Comparison of ENCODE assay signal across 1 cellular context in the genomic region with DNA sequence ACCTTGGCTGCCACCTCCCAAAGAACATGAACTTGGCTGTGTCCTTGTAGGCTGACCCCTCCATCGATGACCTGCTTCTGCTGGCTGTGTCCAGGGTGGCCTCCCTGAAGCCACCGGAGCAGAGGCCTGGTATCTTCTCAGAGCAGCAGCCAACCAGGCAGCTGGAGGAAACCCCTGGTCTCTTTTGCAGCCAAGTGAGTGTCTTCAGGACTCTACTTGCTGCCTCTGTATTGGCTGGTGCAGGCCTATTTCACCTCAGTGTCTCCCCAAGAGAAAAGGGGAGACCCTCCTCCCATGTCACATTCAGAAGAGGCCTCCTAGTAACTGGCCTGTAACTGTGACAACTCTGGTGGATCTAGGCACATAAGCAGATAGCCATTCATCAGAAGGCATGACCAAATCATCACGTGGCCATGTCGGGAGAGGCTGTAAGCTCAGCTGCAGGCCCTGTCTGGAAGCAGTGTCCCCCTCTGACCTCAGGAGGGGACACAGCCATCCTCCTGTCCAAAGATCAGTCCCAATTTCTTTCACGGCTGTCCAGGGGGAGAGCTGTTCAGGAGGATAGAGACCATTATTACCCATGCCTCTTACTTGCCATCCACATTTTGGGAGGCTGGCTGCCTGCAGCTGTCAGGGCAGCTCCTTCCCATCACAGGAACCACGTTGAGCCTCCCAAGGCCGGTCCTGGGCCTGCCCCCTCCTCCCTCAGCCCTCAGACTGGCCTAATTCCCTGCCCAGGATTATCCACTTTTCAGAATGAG.
TF ChIP-seq lines count a peak whose summit lies in the region.

No MANE protein-coding gene starts in this region.

TF ChIP-seq in HepG2, 621 proteins besides CTCF, POLR2A, EP300 and RAD21 (continued from another document and continues in another):
- TF ChIP-seq MXD4 (CRISPR knock-in tag; IDR thresholded peaks at IDR 0.05) (peak; percentile 88; the same call in 1 of the 2 replicates), ZBTB7A (CRISPR knock-in tag; IDR thresholded peaks at IDR 0.05) (no peak; the same call in 1 of the 2 replicates), TRIM24 (CRISPR knock-in tag; IDR thresholded peaks at IDR 0.05) (no peak), ZNF337 (CRISPR knock-in tag; IDR thresholded peaks at IDR 0.05; ENCODE audit: borderline replicate concordance, low read depth) (no peak), HDAC6 (IDR thresholded peaks at IDR 0.05; ENCODE audit: low read depth, low read length) (no peak), ZKSCAN5 (CRISPR knock-in tag; IDR thresholded peaks at IDR 0.05) (no peak), U2AF2 (IDR thresholded peaks at IDR 0.05; ENCODE audit: low read depth, low read length) (no peak), NCOA2 (CRISPR knock-in tag; IDR thresholded peaks at IDR 0.05) (peak; percentile 78), NPAS2 (CRISPR knock-in tag; IDR thresholded peaks at IDR 0.05; ENCODE audit: borderline replicate concordance) (no peak), ARHGAP35 (CRISPR knock-in tag; IDR thresholded peaks at IDR 0.05; ENCODE audit: borderline replicate concordance) (0 out of 2 replicates have a peak, but pooled peaks have one; percentile 34), ZNF451 (CRISPR knock-in tag; IDR thresholded peaks at IDR 0.05) (no peak; the same call in 1 of the 2 replicates), POLR2AphosphoS5 (IDR thresholded peaks at IDR 0.05; ENCODE audit: low read depth, low read length) (peak; percentile 89), NFATC3 (CRISPR knock-in tag; IDR thresholded peaks at IDR 0.05) (no peak), ZNF17 (CRISPR knock-in tag; IDR thresholded peaks at IDR 0.05) (no peak), TOPORS (CRISPR knock-in tag; IDR thresholded peaks at IDR 0.05) (peak; percentile 78; the same call in 1 of the 2 replicates), ZEB1 (IDR thresholded peaks at IDR 0.05; ENCODE audit: insufficient replicate concordance, low read depth) (no peak), MBD4 (IDR thresholded peaks at IDR 0.05; ENCODE audit: borderline replicate concordance, low read length) (0 out of 2 replicates have a peak, but pooled peaks have one; percentile 9), KLF9 (CRISPR knock-in tag; IDR thresholded peaks at IDR 0.05; ENCODE audit: low read depth) (no peak), ZNF775 (CRISPR knock-in tag; IDR thresholded peaks at IDR 0.05; ENCODE audit: borderline replicate concordance) (no peak), ZNF607 (CRISPR knock-in tag; IDR thresholded peaks at IDR 0.05; ENCODE audit: borderline replicate concordance) (peak; percentile 66), RNF2 (conservative IDR thresholded peaks at IDR 0.05; ENCODE audit: low read depth) (no peak; the same call in 1 of the 2 replicates), PCBP2 (optimal IDR thresholded peaks at IDR 0.05; ENCODE audit: low read depth, low read length, poor library complexity, severe bottlenecking) (no peak), ZNF816 (CRISPR knock-in tag; IDR thresholded peaks at IDR 0.05; ENCODE audit: borderline replicate concordance) (no peak), KAT8 (CRISPR knock-in tag; IDR thresholded peaks at IDR 0.05) (peak; percentile 65), ZNF12 (CRISPR knock-in tag; IDR thresholded peaks at IDR 0.05) (no peak), ATF7 (IDR thresholded peaks at IDR 0.05) (no peak), ATF7 (CRISPR knock-in tag; IDR thresholded peaks at IDR 0.05) (no peak), ZNF232 (CRISPR knock-in tag; IDR thresholded peaks at IDR 0.05; ENCODE audit: borderline replicate concordance) (peak; percentile 92; the same call in 1 of the 2 replicates), ZMYM3 (CRISPR knock-in tag; IDR thresholded peaks at IDR 0.05) (0 out of 2 replicates have a peak, but pooled peaks have one; percentile 64), ZNF562 (CRISPR knock-in tag; IDR thresholded peaks at IDR 0.05; ENCODE audit: borderline replicate concordance) (no peak), SIN3A (IDR thresholded peaks at IDR 0.05; ENCODE audit: borderline replicate concordance, low read depth, low read length) (0 out of 2 replicates have a peak, but pooled peaks have one; percentile 63), ZNF564 (CRISPR knock-in tag; IDR thresholded peaks at IDR 0.05) (no peak), SRSF9 (IDR thresholded peaks at IDR 0.05; ENCODE audit: borderline replicate concordance, insufficient read depth, low read depth, low read length, poor library complexity, severe bottlenecking) (no peak), ZNF772 (CRISPR knock-in tag; IDR thresholded peaks at IDR 0.05) (peak; percentile 92), TBX3 (IDR thresholded peaks at IDR 0.05; ENCODE audit: borderline replicate concordance) (peak; percentile 35; the same call in 1 of the 2 replicates), ELF1 (CRISPR knock-in tag; IDR thresholded peaks at IDR 0.05) (no peak), TAF1 (CRISPR knock-in tag; IDR thresholded peaks at IDR 0.05) (peak; percentile 86)
- TF ChIP-seq, protein P1, sequence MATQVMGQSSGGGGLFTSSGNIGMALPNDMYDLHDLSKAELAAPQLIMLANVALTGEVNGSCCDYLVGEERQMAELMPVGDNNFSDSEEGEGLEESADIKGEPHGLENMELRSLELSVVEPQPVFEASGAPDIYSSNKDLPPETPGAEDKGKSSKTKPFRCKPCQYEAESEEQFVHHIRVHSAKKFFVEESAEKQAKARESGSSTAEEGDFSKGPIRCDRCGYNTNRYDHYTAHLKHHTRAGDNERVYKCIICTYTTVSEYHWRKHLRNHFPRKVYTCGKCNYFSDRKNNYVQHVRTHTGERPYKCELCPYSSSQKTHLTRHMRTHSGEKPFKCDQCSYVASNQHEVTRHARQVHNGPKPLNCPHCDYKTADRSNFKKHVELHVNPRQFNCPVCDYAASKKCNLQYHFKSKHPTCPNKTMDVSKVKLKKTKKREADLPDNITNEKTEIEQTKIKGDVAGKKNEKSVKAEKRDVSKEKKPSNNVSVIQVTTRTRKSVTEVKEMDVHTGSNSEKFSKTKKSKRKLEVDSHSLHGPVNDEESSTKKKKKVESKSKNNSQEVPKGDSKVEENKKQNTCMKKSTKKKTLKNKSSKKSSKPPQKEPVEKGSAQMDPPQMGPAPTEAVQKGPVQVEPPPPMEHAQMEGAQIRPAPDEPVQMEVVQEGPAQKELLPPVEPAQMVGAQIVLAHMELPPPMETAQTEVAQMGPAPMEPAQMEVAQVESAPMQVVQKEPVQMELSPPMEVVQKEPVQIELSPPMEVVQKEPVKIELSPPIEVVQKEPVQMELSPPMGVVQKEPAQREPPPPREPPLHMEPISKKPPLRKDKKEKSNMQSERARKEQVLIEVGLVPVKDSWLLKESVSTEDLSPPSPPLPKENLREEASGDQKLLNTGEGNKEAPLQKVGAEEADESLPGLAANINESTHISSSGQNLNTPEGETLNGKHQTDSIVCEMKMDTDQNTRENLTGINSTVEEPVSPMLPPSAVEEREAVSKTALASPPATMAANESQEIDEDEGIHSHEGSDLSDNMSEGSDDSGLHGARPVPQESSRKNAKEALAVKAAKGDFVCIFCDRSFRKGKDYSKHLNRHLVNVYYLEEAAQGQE (IDR thresholded peaks at IDR 0.05; ENCODE audit: borderline replicate concordance in 1 of 2, low read depth in 1 of 2, low read length in 2 of 2), result peak in 1 of 2 experiments; percentile 60; a peak in 1 of 4 replicates
- TF ChIP-seq, protein P2, sequence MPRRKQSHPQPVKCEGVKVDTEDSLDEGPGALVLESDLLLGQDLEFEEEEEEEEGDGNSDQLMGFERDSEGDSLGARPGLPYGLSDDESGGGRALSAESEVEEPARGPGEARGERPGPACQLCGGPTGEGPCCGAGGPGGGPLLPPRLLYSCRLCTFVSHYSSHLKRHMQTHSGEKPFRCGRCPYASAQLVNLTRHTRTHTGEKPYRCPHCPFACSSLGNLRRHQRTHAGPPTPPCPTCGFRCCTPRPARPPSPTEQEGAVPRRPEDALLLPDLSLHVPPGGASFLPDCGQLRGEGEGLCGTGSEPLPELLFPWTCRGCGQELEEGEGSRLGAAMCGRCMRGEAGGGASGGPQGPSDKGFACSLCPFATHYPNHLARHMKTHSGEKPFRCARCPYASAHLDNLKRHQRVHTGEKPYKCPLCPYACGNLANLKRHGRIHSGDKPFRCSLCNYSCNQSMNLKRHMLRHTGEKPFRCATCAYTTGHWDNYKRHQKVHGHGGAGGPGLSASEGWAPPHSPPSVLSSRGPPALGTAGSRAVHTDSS (CRISPR knock-in tag; conservative IDR thresholded peaks at IDR 0.05), result no peak
- TF ChIP-seq, protein P3, sequence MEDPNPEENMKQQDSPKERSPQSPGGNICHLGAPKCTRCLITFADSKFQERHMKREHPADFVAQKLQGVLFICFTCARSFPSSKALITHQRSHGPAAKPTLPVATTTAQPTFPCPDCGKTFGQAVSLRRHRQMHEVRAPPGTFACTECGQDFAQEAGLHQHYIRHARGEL (CRISPR knock-in tag; IDR thresholded peaks at IDR 0.05), result no peak
- TF ChIP-seq, protein P4, sequence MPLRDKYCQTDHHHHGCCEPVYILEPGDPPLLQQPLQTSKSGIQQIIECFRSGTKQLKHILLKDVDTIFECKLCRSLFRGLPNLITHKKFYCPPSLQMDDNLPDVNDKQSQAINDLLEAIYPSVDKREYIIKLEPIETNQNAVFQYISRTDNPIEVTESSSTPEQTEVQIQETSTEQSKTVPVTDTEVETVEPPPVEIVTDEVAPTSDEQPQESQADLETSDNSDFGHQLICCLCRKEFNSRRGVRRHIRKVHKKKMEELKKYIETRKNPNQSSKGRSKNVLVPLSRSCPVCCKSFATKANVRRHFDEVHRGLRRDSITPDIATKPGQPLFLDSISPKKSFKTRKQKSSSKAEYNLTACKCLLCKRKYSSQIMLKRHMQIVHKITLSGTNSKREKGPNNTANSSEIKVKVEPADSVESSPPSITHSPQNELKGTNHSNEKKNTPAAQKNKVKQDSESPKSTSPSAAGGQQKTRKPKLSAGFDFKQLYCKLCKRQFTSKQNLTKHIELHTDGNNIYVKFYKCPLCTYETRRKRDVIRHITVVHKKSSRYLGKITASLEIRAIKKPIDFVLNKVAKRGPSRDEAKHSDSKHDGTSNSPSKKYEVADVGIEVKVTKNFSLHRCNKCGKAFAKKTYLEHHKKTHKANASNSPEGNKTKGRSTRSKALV (CRISPR knock-in tag; IDR thresholded peaks at IDR 0.05), result no peak
- TF ChIP-seq, protein P5, sequence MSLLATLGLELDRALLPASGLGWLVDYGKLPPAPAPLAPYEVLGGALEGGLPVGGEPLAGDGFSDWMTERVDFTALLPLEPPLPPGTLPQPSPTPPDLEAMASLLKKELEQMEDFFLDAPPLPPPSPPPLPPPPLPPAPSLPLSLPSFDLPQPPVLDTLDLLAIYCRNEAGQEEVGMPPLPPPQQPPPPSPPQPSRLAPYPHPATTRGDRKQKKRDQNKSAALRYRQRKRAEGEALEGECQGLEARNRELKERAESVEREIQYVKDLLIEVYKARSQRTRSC (CRISPR knock-in tag; IDR thresholded peaks at IDR 0.05; ENCODE audit: low read depth), result no peak
- TF ChIP-seq, protein P6, sequence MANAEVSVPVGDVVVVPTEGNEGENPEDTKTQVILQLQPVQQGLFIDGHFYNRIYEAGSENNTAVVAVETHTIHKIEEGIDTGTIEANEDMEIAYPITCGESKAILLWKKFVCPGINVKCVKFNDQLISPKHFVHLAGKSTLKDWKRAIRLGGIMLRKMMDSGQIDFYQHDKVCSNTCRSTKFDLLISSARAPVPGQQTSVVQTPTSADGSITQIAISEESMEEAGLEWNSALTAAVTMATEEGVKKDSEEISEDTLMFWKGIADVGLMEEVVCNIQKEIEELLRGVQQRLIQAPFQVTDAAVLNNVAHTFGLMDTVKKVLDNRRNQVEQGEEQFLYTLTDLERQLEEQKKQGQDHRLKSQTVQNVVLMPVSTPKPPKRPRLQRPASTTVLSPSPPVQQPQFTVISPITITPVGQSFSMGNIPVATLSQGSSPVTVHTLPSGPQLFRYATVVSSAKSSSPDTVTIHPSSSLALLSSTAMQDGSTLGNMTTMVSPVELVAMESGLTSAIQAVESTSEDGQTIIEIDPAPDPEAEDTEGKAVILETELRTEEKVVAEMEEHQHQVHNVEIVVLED (CRISPR knock-in tag; IDR thresholded peaks at IDR 0.05; ENCODE audit: borderline replicate concordance), result 0 out of 2 replicates have a peak, but pooled peaks have one; percentile 35
- TF ChIP-seq, protein P7, sequence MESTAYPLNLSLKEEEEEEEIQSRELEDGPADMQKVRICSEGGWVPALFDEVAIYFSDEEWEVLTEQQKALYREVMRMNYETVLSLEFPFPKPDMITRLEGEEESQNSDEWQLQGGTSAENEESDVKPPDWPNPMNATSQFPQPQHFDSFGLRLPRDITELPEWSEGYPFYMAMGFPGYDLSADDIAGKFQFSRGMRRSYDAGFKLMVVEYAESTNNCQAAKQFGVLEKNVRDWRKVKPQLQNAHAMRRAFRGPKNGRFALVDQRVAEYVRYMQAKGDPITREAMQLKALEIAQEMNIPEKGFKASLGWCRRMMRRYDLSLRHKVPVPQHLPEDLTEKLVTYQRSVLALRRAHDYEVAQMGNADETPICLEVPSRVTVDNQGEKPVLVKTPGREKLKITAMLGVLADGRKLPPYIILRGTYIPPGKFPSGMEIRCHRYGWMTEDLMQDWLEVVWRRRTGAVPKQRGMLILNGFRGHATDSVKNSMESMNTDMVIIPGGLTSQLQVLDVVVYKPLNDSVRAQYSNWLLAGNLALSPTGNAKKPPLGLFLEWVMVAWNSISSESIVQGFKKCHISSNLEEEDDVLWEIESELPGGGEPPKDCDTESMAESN (CRISPR knock-in tag; conservative IDR thresholded peaks at IDR 0.05), result peak; percentile 69; the same call in 1 of the 2 replicates
- TF ChIP-seq, protein P8, sequence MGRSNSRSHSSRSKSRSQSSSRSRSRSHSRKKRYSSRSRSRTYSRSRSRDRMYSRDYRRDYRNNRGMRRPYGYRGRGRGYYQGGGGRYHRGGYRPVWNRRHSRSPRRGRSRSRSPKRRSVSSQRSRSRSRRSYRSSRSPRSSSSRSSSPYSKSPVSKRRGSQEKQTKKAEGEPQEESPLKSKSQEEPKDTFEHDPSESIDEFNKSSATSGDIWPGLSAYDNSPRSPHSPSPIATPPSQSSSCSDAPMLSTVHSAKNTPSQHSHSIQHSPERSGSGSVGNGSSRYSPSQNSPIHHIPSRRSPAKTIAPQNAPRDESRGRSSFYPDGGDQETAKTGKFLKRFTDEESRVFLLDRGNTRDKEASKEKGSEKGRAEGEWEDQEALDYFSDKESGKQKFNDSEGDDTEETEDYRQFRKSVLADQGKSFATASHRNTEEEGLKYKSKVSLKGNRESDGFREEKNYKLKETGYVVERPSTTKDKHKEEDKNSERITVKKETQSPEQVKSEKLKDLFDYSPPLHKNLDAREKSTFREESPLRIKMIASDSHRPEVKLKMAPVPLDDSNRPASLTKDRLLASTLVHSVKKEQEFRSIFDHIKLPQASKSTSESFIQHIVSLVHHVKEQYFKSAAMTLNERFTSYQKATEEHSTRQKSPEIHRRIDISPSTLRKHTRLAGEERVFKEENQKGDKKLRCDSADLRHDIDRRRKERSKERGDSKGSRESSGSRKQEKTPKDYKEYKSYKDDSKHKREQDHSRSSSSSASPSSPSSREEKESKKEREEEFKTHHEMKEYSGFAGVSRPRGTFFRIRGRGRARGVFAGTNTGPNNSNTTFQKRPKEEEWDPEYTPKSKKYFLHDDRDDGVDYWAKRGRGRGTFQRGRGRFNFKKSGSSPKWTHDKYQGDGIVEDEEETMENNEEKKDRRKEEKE (IDR thresholded peaks at IDR 0.05), result no peak
- TF ChIP-seq, protein P9, sequence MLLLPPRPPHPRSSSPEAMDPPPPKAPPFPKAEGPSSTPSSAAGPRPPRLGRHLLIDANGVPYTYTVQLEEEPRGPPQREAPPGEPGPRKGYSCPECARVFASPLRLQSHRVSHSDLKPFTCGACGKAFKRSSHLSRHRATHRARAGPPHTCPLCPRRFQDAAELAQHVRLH (CRISPR knock-in tag; IDR thresholded peaks at IDR 0.05; ENCODE audit: borderline replicate concordance, low read depth), result peak; percentile 59; the same call in 1 of the 2 replicates
